Comparison of ENCODE assay signal across 8 cellular contexts in genomic region chr16:24748242-24748641, GRCh38. TPM values are rescaled to one million over a fixed set of nuclear protein-coding genes. Genes with fewer than 3 reads are reported as not detected.
DNase-seq lines count a peak whose midpoint lies in the region; ATAC-seq, FAIRE-seq and TF ChIP-seq lines count a peak whose summit lies in the region.

No MANE protein-coding gene starts in this region.

- TF ChIP-seq POLR2A in H54 (IDR thresholded peaks at IDR 0.05; ENCODE audit: low read depth, low read length): no peak

- in situ Hi-C loops in KBM-7 (cut with MboI; ENCODE audit: low pct_unique_long_range_greater_than_20kb, low sequenced_read_pairs): no loop called here

- FAIRE-seq in H54 (lab: Jason Lieb, UNC) (peak; percentile 100), RCC 7860 (lab: Jason Lieb, UNC) (peak; percentile 94)

- ATAC-seq in sciatic nerve: peak; percentile 88
- ATAC-seq in HG02763 (IDR thresholded peaks at IDR 0.05; ENCODE audit: unreplicated experiment): no peak
- ATAC-seq in HG02870 (IDR thresholded peaks at IDR 0.05; ENCODE audit: unreplicated experiment): no peak

- intact Hi-C loops in sciatic nerve (cut with DNase I): no loop called here

- DNase-seq in H54 (ENCODE audit: insufficient read length, low spot score) (peak; percentile 44), RCC 7860 (ENCODE audit: low spot score) (peak; percentile 85), fibroblast of the conjunctiva (ENCODE audit: low read depth) (peak; percentile 76), sciatic nerve (ENCODE audit: low spot score) (no peak), KBM-7 (no peak)
- no peak for DNase-seq in stimulated activated CD8-positive, alpha-beta memory T cell treated with anti-CD3 and anti-CD28 coated beads, Interleukin-4, amount 100 ng/mL, for 48 hours

RNA-seq across cellular contexts. Expression of gene TNRC6A, which starts 18.8 kb away (rescaled TPM):
- 91.9 TPM for total RNA-seq in sciatic nerve

Comparison
In these comparisons a context has a peak if more than half of its experiments do, and no peak if none do; other contexts are left out.
1. DNase-seq: peak in H54 (single experiment), RCC 7860 (single experiment) and fibroblast of the conjunctiva (single experiment); none in sciatic nerve (single experiment), KBM-7 (single experiment) and stimulated activated CD8-positive, alpha-beta memory T cell treated with anti-CD3 and anti-CD28 coated beads, Interleukin-4, amount 100 ng/mL, for 48 hours (single experiment).